In genomic region chr15:36950371-36950770, GRCh38 we compare ENCODE assay signal across 1 cellular context.
TF ChIP-seq lines count a peak whose summit lies in the region.

No MANE protein-coding gene starts in this region.

TF ChIP-seq in GM23338, 12 proteins besides CTCF, POLR2A, EP300 and RAD21 (continued from another document):
- TF ChIP-seq ZNF462 (CRISPR knock-in tag; IDR thresholded peaks at IDR 0.05) (no peak), POLR2AphosphoS5 (IDR thresholded peaks at IDR 0.05; ENCODE audit: low read depth) (no peak), ETS1 (IDR thresholded peaks at IDR 0.05) (no peak), ZNF331 (CRISPR knock-in tag; IDR thresholded peaks at IDR 0.05; ENCODE audit: low read depth) (no peak), STAT1 (IDR thresholded peaks at IDR 0.05; ENCODE audit: unreplicated experiment) (no peak), EZH2phosphoT487 (IDR thresholded peaks at IDR 0.05; ENCODE audit: unreplicated experiment) (no peak), REST (IDR thresholded peaks at IDR 0.05; ENCODE audit: unreplicated experiment) (no peak), EZH2 (IDR thresholded peaks at IDR 0.05; ENCODE audit: low read depth, unreplicated experiment) (no peak), NANOG (IDR thresholded peaks at IDR 0.05; ENCODE audit: borderline replicate concordance) (no peak), CREB1 (CRISPR knock-in tag; IDR thresholded peaks at IDR 0.05; ENCODE audit: low read depth) (no peak), ZNF114 (CRISPR knock-in tag; IDR thresholded peaks at IDR 0.05) (no peak)
